ENCODE assay signal across 30 cellular contexts in genomic region chr1:14988636-14989035, GRCh38.
"Had no signal": no experiment of that assay in that cellular context is flagged by ENCODE, and none has a peak within 500 bp of the region (broad histone marks: within the 10 kb centered on the region; RNA-seq: fewer than 3 reads in every experiment).

No MANE protein-coding gene starts in this region.

- H3K9me3 Mint-ChIP-seq: activated naive CD4-positive, alpha-beta T cell treated with anti-CD3 and anti-CD28 coated beads, Interleukin-2, amount 50 U/mL, for 24 hours; activated naive CD8-positive, alpha-beta T cell treated with anti-CD3 and anti-CD28 coated beads, Interleukin-2, amount 50 U/mL, for 24 hours; activated T-helper 2 cell treated with anti-CD3 and anti-CD28 coated beads, Interferon-gamma antibody, Interleukin-2, Interleukin-4, amounts not matched to agents 10 μg/mL and 5 μg/mL and 100 μg/mL, durations not matched to agents 14 hours and 24 hours and 36 hours; central memory CD8-positive, alpha-beta T cell; nephron progenitor cell; stimulated activated effector memory CD8-positive, alpha-beta T cell treated with anti-CD3 and anti-CD28 coated beads, Interleukin-12 subunit alpha, Interleukin-12 subunit beta, amount 100 ng/mL, for 72 hours; stimulated activated naive CD8-positive, alpha-beta T cell treated with anti-CD3 and anti-CD28 coated beads, Interleukin-15, amount 100 ng/mL, for 72 hours; T-helper 2 cell treated with Interferon-gamma antibody and Interleukin-4, amounts not matched to agents 5 μg/mL and 100 μg/mL, for 36 hours had no signal

- H3K4me3 Mint-ChIP-seq: activated CD4-positive, alpha-beta T cell treated with anti-CD3 and anti-CD28 coated beads for 36 hours; activated CD8-positive, alpha-beta memory T cell treated with anti-CD3 and anti-CD28 coated beads, Interleukin-2, amount 10 ng/mL, durations not matched to agents 7 days and 5 days; activated CD8-positive, alpha-beta T cell treated with anti-CD3 and anti-CD28 coated beads, Interleukin-2, amount 10 ng/mL, durations not matched to agents 7 days and 5 days; activated naive CD4-positive, alpha-beta T cell treated with anti-CD3 and anti-CD28 coated beads, Interleukin-2, amount 50 U/mL, for 24 hours; activated naive CD8-positive, alpha-beta T cell treated with anti-CD3 and anti-CD28 coated beads, Interleukin-2, amount 50 U/mL, for 24 hours; central memory CD8-positive, alpha-beta T cell; nephron progenitor cell; stimulated activated effector memory CD8-positive, alpha-beta T cell treated with anti-CD3 and anti-CD28 coated beads, Interleukin-12 subunit alpha, Interleukin-12 subunit beta, amount 100 ng/mL, for 72 hours; stimulated activated naive CD8-positive, alpha-beta T cell treated with anti-CD3 and anti-CD28 coated beads, Interleukin-15, amount 100 ng/mL, for 72 hours; T-helper 2 cell treated with Interferon-gamma antibody and Interleukin-4, amounts not matched to agents 5 μg/mL and 100 μg/mL, for 36 hours had no signal

- ATAC-seq: activated CD4-positive, alpha-beta T cell treated with anti-CD3 and anti-CD28 coated beads for 36 hours; activated CD8-positive, alpha-beta memory T cell treated with anti-CD3 and anti-CD28 coated beads, Interleukin-2, amount 10 ng/mL, durations not matched to agents 7 days and 5 days; activated CD8-positive, alpha-beta T cell treated with anti-CD3 and anti-CD28 coated beads, Interleukin-2, amount 10 ng/mL, durations not matched to agents 7 days and 5 days; activated naive CD8-positive, alpha-beta T cell treated with anti-CD3 and anti-CD28 coated beads, Interleukin-2, amount 50 U/mL, for 24 hours; left lung; stimulated activated effector memory CD8-positive, alpha-beta T cell treated with anti-CD3 and anti-CD28 coated beads, Interleukin-12 subunit alpha, Interleukin-12 subunit beta, amount 100 ng/mL, for 72 hours; stimulated activated naive CD8-positive, alpha-beta T cell treated with anti-CD3 and anti-CD28 coated beads, Interleukin-15, amount 100 ng/mL, for 72 hours had no signal

- H3K27me3 ChIP-seq: breast epithelium, esophagus muscularis mucosa, left lung, right atrium auricular region, suprapubic skin, tibial artery had no signal

- H3K4me1 Mint-ChIP-seq: activated CD4-positive, alpha-beta T cell treated with anti-CD3 and anti-CD28 coated beads for 36 hours; activated CD8-positive, alpha-beta memory T cell treated with anti-CD3 and anti-CD28 coated beads, Interleukin-2, amount 10 ng/mL, durations not matched to agents 7 days and 5 days; activated naive CD4-positive, alpha-beta T cell treated with anti-CD3 and anti-CD28 coated beads, Interleukin-2, amount 50 U/mL, for 24 hours; activated naive CD8-positive, alpha-beta T cell treated with anti-CD3 and anti-CD28 coated beads, Interleukin-2, amount 50 U/mL, for 24 hours; central memory CD8-positive, alpha-beta T cell; stimulated activated effector memory CD8-positive, alpha-beta T cell treated with anti-CD3 and anti-CD28 coated beads, Interleukin-12 subunit alpha, Interleukin-12 subunit beta, amount 100 ng/mL, for 72 hours; stimulated activated naive CD8-positive, alpha-beta T cell treated with anti-CD3 and anti-CD28 coated beads, Interleukin-15, amount 100 ng/mL, for 72 hours had no signal

- H3K4me1 ChIP-seq: left lung, lower lobe of right lung had no signal

- FAIRE-seq: colon, islet of Langerhans, urothelium cell line had no signal

- H3K36me3 Mint-ChIP-seq: activated CD8-positive, alpha-beta memory T cell treated with anti-CD3 and anti-CD28 coated beads, Interleukin-2, amount 10 ng/mL, durations not matched to agents 7 days and 5 days; activated naive CD4-positive, alpha-beta T cell treated with anti-CD3 and anti-CD28 coated beads, Interleukin-2, amount 50 U/mL, for 24 hours; stimulated activated effector memory CD8-positive, alpha-beta T cell treated with anti-CD3 and anti-CD28 coated beads, Interleukin-12 subunit alpha, Interleukin-12 subunit beta, amount 100 ng/mL, for 72 hours had no signal

- H3K4me3 ChIP-seq: breast epithelium, esophagus muscularis mucosa, left lung, lower lobe of right lung, mucosa of descending colon, right atrium auricular region, suprapubic skin, tibial artery had no signal

- H3K9me3 ChIP-seq: breast epithelium, esophagus muscularis mucosa, left lung, lower lobe of right lung, mucosa of descending colon, right atrium auricular region, suprapubic skin, tibial artery had no signal

- H3K27ac ChIP-seq: esophagus muscularis mucosa, left lung, lower lobe of right lung, right atrium auricular region, tibial artery had no signal

- DNase-seq: activated CD4-positive, alpha-beta T cell treated with anti-CD3 and anti-CD28 coated beads for 36 hours; activated CD4-positive, CD25-positive, alpha-beta regulatory T cell; activated CD8-positive, alpha-beta memory T cell treated with anti-CD3 and anti-CD28 coated beads, Interleukin-2, amount 10 ng/mL, durations not matched to agents 7 days and 5 days; activated CD8-positive, alpha-beta T cell treated with anti-CD3 and anti-CD28 coated beads, Interleukin-2, amount 10 ng/mL, durations not matched to agents 7 days and 5 days; activated naive CD8-positive, alpha-beta T cell treated with anti-CD3 and anti-CD28 coated beads, Interleukin-2, amount 50 U/mL, for 24 hours; activated T-cell treated with anti-CD3 and anti-CD28 coated beads, Interleukin-2, amount 50 U/mL, for 48 hours; dermis blood vessel endothelial cell; effector CD4-positive, alpha-beta T cell; foreskin melanocyte; lower lobe of right lung; mesendoderm; mucosa of descending colon; nephron progenitor cell; stimulated activated CD4-positive, alpha-beta T cell treated with anti-CD3 and anti-CD28 coated beads, Interleukin-4, amount 100 ng/mL, for 24 hours; stimulated activated naive CD8-positive, alpha-beta T cell treated with anti-CD3 and anti-CD28 coated beads, Interleukin-15, amount 100 ng/mL, for 72 hours; T-helper 1 cell had no signal

- H3K36me3 ChIP-seq: breast epithelium, esophagus muscularis mucosa, left lung, lower lobe of right lung, right atrium auricular region, suprapubic skin, tibial artery had no signal

- H3K27me3 Mint-ChIP-seq: activated CD4-positive, alpha-beta T cell treated with anti-CD3 and anti-CD28 coated beads for 36 hours; activated CD8-positive, alpha-beta memory T cell treated with anti-CD3 and anti-CD28 coated beads, Interleukin-2, amount 10 ng/mL, durations not matched to agents 7 days and 5 days; activated naive CD4-positive, alpha-beta T cell treated with anti-CD3 and anti-CD28 coated beads, Interleukin-2, amount 50 U/mL, for 24 hours; activated naive CD8-positive, alpha-beta T cell treated with anti-CD3 and anti-CD28 coated beads, Interleukin-2, amount 50 U/mL, for 24 hours; stimulated activated naive CD8-positive, alpha-beta T cell treated with anti-CD3 and anti-CD28 coated beads, Interleukin-15, amount 100 ng/mL, for 72 hours had no signal

- H3K27ac Mint-ChIP-seq: activated CD4-positive, alpha-beta T cell treated with anti-CD3 and anti-CD28 coated beads for 36 hours; activated CD8-positive, alpha-beta memory T cell treated with anti-CD3 and anti-CD28 coated beads, Interleukin-2, amount 10 ng/mL, durations not matched to agents 7 days and 5 days; activated CD8-positive, alpha-beta T cell treated with anti-CD3 and anti-CD28 coated beads, Interleukin-2, amount 10 ng/mL, durations not matched to agents 7 days and 5 days; activated naive CD4-positive, alpha-beta T cell treated with anti-CD3 and anti-CD28 coated beads, Interleukin-2, amount 50 U/mL, for 24 hours; activated naive CD8-positive, alpha-beta T cell treated with anti-CD3 and anti-CD28 coated beads, Interleukin-2, amount 50 U/mL, for 24 hours; activated T-helper 2 cell treated with anti-CD3 and anti-CD28 coated beads, Interferon-gamma antibody, Interleukin-2, Interleukin-4, amounts not matched to agents 10 μg/mL and 5 μg/mL and 100 μg/mL, durations not matched to agents 14 hours and 24 hours and 36 hours; nephron progenitor cell; stimulated activated effector memory CD8-positive, alpha-beta T cell treated with anti-CD3 and anti-CD28 coated beads, Interleukin-12 subunit alpha, Interleukin-12 subunit beta, amount 100 ng/mL, for 72 hours; stimulated activated naive CD8-positive, alpha-beta T cell treated with anti-CD3 and anti-CD28 coated beads, Interleukin-15, amount 100 ng/mL, for 72 hours; T-helper 2 cell treated with Interferon-gamma antibody and Interleukin-4, amounts not matched to agents 5 μg/mL and 100 μg/mL, for 36 hours had no signal
